Comparison of ENCODE assay signal across 22 cellular contexts in the genomic region with DNA sequence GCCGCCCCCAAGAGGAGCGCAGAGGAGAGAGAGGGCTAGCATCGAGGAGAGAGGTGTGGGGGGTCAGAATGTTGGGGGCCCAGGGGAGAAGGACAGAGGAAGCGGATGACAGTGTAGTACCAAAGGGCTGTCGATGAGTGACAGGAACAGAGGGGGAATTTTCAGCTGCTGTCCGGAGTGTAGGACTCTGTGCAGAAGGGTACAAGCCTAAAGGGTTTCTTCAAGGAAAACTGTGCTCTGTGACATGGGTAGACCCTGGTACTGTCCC. TPM values are rescaled to one million over a fixed set of nuclear protein-coding genes. Genes with fewer than 3 reads are reported as not detected.
DNase-seq lines count a peak whose midpoint lies in the region; ATAC-seq lines count a peak whose summit lies in the region.
"Had no signal": no experiment of that assay in that cellular context is flagged by ENCODE, and none has a peak within 500 bp of the region (broad histone marks: within the 10 kb centered on the region; RNA-seq: fewer than 3 reads in every experiment).

No MANE protein-coding gene starts in this region.

- intact Hi-C loops in sciatic nerve (cut with DNase I) = no loop called here
- intact Hi-C loops in Right ventricle myocardium inferior (cut with DNase I) = no loop called here

- H3K27me3 Mint-ChIP-seq in stimulated activated naive CD8-positive, alpha-beta T cell treated with anti-CD3 and anti-CD28 coated beads, Interleukin-15, amount 100 ng/mL, for 72 hours = no peaks in the 10 kb centered on the region

- no peak for ATAC-seq in stimulated activated naive CD8-positive, alpha-beta T cell treated with anti-CD3 and anti-CD28 coated beads, Interleukin-15, Interleukin-2, amounts not matched to agents 100 U/mL and 50 U/mL, for 24 hours
- no peak for ATAC-seq in stimulated activated naive CD8-positive, alpha-beta T cell treated with anti-CD3 and anti-CD28 coated beads, Interleukin-15, amount 100 ng/mL, for 72 hours
- no peak for ATAC-seq in sciatic nerve
- ATAC-seq in HG03159 (IDR thresholded peaks at IDR 0.05; ENCODE audit: unreplicated experiment) = no peak
- ATAC-seq in Right ventricle myocardium inferior = no peak
- ATAC-seq: GM23338 had no signal

- H3K9me3 Mint-ChIP-seq in stimulated activated naive CD8-positive, alpha-beta T cell treated with anti-CD3 and anti-CD28 coated beads, Interleukin-15, amount 100 ng/mL, for 72 hours = peaks cover 15 to 16% of the 10 kb centered on the region in 2 donors

- H3K27ac Mint-ChIP-seq in stimulated activated naive CD8-positive, alpha-beta T cell treated with anti-CD3 and anti-CD28 coated beads, Interleukin-15, amount 100 ng/mL, for 72 hours = no peak overlapping the region

- H3K4me1 Mint-ChIP-seq in stimulated activated naive CD8-positive, alpha-beta T cell treated with anti-CD3 and anti-CD28 coated beads, Interleukin-15, amount 100 ng/mL, for 72 hours = peaks cover 38% of the 10 kb centered on the region

- peak; percentile 2 for DNase-seq in stimulated activated naive CD8-positive, alpha-beta T cell treated with anti-CD3 and anti-CD28 coated beads, Interleukin-15, Interleukin-2, amounts not matched to agents 100 U/mL and 50 U/mL, for 24 hours
- DNase-seq in stimulated activated naive CD8-positive, alpha-beta T cell treated with anti-CD3 and anti-CD28 coated beads, Interleukin-15, amount 100 ng/mL, for 72 hours = no peak
- DNase-seq in mesenteric fat pad (ENCODE audit: low spot score) = peak; percentile 67
- peak; percentile 7 for DNase-seq in sciatic nerve (ENCODE audit: low spot score)
- no peak for DNase-seq in MV-4-11 (lab: John Stamatoyannopoulos, UW)
- DNase-seq in Right ventricle myocardium inferior (ENCODE audit: missing footprints) = no peak
- DNase-seq: AML-193, DMS53, GDM1, HCEC 1CT, IMR-90, NCI-H1105, NCI-H146, NCI-H2029 treated with DMSO at 0.1 percent for 48 hours, NCI-H2171 treated with DMSO at 0.1 percent for 48 hours, NCI-H524 treated with DMSO at 0.1 percent for 48 hours, NCI-H82 had no signal

- no peak overlapping the region for H3K4me3 Mint-ChIP-seq in stimulated activated naive CD8-positive, alpha-beta T cell treated with anti-CD3 and anti-CD28 coated beads, Interleukin-15, amount 100 ng/mL, for 72 hours
- H3K4me3 Mint-ChIP-seq: GM23338 had no signal

RNA-seq across cellular contexts. Expression of gene NLRP6, which starts 5.3 kb away (rescaled TPM):
- 1.8 TPM for total RNA-seq in mesenteric fat pad
- total RNA-seq in sciatic nerve = 0.36 TPM
- 0.14 TPM for total RNA-seq in Right ventricle myocardium inferior
- total RNA-seq: A172, IMR-90 had no signal

RNA-seq across cellular contexts. Expression of gene PGGHG, which starts 16.1 kb away (rescaled TPM):
- total RNA-seq in mesenteric fat pad = 25.2 TPM
- total RNA-seq in sciatic nerve = 60.3 TPM
- 10.0 TPM for total RNA-seq in Right ventricle myocardium inferior

RNA-seq across cellular contexts. Expression of gene IFITM5, which starts 26.5 kb away (rescaled TPM):
- total RNA-seq in mesenteric fat pad = not detected
- total RNA-seq in sciatic nerve = not detected
- total RNA-seq in Right ventricle myocardium inferior = not detected
- total RNA-seq: A172, GM23338, IMR-90, OCI-LY7, SK-MEL-5 had no signal

RNA-seq across cellular contexts. Expression of gene IFITM2, which starts 34.8 kb away (rescaled TPM):
- total RNA-seq in mesenteric fat pad = 657 TPM
- total RNA-seq in sciatic nerve = 853 TPM
- total RNA-seq in Right ventricle myocardium inferior = 253 TPM

RNA-seq across cellular contexts. Expression of gene PSMD13, which starts 36.1 kb away (rescaled TPM):
- 100 TPM for total RNA-seq in mesenteric fat pad
- total RNA-seq in sciatic nerve = 79.4 TPM
- 91.7 TPM for total RNA-seq in Right ventricle myocardium inferior

Comparison
In these comparisons a context has a peak if more than half of its experiments do, and no peak if none do; other contexts are left out.
1. DNase-seq: peak in stimulated activated naive CD8-positive, alpha-beta T cell treated with anti-CD3 and anti-CD28 coated beads, Interleukin-15, Interleukin-2, amounts not matched to agents 100 U/mL and 50 U/mL, for 24 hours (single experiment), mesenteric fat pad (single experiment) and sciatic nerve (single experiment); none in stimulated activated naive CD8-positive, alpha-beta T cell treated with anti-CD3 and anti-CD28 coated beads, Interleukin-15, amount 100 ng/mL, for 72 hours (0 of 2), MV-4-11 (single experiment) and Right ventricle myocardium inferior (single experiment).